In genomic region chr15:43666177-43666576, GRCh38 we compare ENCODE assay signal across 3 cellular contexts. TPM values are rescaled to one million over a fixed set of nuclear protein-coding genes. Genes with fewer than 3 reads are reported as not detected.
"Had no signal": no experiment of that assay in that cellular context is flagged by ENCODE, and none has a peak within 500 bp of the region (broad histone marks: within the 10 kb centered on the region; RNA-seq: fewer than 3 reads in every experiment).

No MANE protein-coding gene starts in this region.

RNA-seq across cellular contexts. Expression of gene CATSPER2, which starts 17.5 kb away (rescaled TPM):
- total RNA-seq: GM23248, H4 had no signal

RNA-seq across cellular contexts. Expression of gene CKMT1A, which starts 27.5 kb away (rescaled TPM):
- total RNA-seq: GM23248, HFFc6 had no signal
- polyA plus RNA-seq: GM23248 had no signal

RNA-seq across cellular contexts. Expression of gene STRC, which starts 47.6 kb away (rescaled TPM):
- total RNA-seq: HFFc6 had no signal
